ENCODE assay signal across 1 cellular context in genomic region chr2:96131818-96132745, GRCh38.
TF ChIP-seq lines count a peak whose summit lies in the region.

No MANE protein-coding gene starts in this region.

TF ChIP-seq in IMR-90, 13 proteins besides CTCF, POLR2A, EP300 and RAD21:
- TF ChIP-seq SMC3 (IDR thresholded peaks at IDR 0.05; ENCODE audit: low read depth, low read length) (no peak), USF2 (IDR thresholded peaks at IDR 0.05; ENCODE audit: low read depth, low read length) (no peak), BHLHE40 (IDR thresholded peaks at IDR 0.05; ENCODE audit: low read depth, low read length) (no peak), MAFK (IDR thresholded peaks at IDR 0.05; ENCODE audit: low read depth, low read length) (no peak), MAZ (IDR thresholded peaks at IDR 0.05; ENCODE audit: borderline replicate concordance, low read depth, low read length) (no peak)
